Comparison of ENCODE assay signal across 1 cellular context in the genomic region with DNA sequence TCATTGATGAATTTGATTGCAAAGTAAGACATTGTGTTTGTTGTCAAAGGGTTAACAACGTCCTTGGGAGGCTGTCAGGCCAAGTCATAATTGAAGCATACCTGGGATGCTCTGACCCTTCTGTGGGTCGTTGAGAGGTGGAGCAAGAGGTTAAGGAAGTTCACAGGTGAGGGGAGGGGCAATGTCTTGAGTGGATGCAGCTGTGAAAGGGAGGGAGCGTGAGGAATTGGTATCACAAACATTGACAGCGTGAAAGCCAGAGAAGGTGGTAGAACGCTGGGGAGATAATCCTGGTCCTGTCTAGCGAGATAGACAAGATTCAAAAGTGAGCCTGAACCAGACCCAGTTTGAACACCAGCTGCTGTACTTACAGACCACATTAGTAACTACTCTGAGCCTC.
TF ChIP-seq lines count a peak whose summit lies in the region.

No MANE protein-coding gene starts in this region.

TF ChIP-seq in H1, 55 proteins besides CTCF, POLR2A, EP300 and RAD21:
- no peak for TF ChIP-seq EGR1 (IDR thresholded peaks at IDR 0.05; ENCODE audit: borderline replicate concordance, low read depth, low read length)
- TF ChIP-seq KDM4A (IDR thresholded peaks at IDR 0.05; ENCODE audit: low read depth, low read length, severe bottlenecking) = no peak
- TF ChIP-seq TBP (IDR thresholded peaks at IDR 0.05; ENCODE audit: low read depth, low read length) = no peak
- TF ChIP-seq ASH2L (IDR thresholded peaks at IDR 0.05; ENCODE audit: low read length) = no peak
- no peak for TF ChIP-seq RBBP5 (IDR thresholded peaks at IDR 0.05; ENCODE audit: borderline replicate concordance, low read depth, low read length)
- TF ChIP-seq TAF1 (IDR thresholded peaks at IDR 0.05; ENCODE audit: low read depth, low read length) = no peak
- no peak for TF ChIP-seq SP2 (IDR thresholded peaks at IDR 0.05; ENCODE audit: low read length)
- no peak for TF ChIP-seq ZNF274 (IDR thresholded peaks at IDR 0.05; ENCODE audit: borderline replicate concordance, extremely low read depth, low read length)
